ENCODE assay signal across 15 cellular contexts in genomic region chr19:56356944-56357343, GRCh38. TPM values are rescaled to one million over a fixed set of nuclear protein-coding genes. Genes with fewer than 3 reads are reported as not detected.
A peak's percentile ranks its signal among the peaks of the same experiment; 100 is the strongest.
DNase-seq lines count a peak whose midpoint lies in the region; ATAC-seq and TF ChIP-seq lines count a peak whose summit lies in the region.
"Had no signal": no experiment of that assay in that cellular context is flagged by ENCODE, and none has a peak within 500 bp of the region (broad histone marks: within the 10 kb centered on the region; RNA-seq: fewer than 3 reads in every experiment).

No MANE protein-coding gene starts in this region.

- dilution Hi-C loops in mammary epithelial cell (cut with HindIII; ENCODE audit: low sequenced_read_pairs): no loop called here

- CTCF ChIA-PET in mammary epithelial cell (lab: Charles Lee; ENCODE audit: low non-redundant PET): no interaction called here
- CTCF ChIA-PET in MCF 10A (lab: Yijun Ruan, JAX): interaction anchor here (1.0 kb wide), 1 partner anchor 24 kb away, joined by 3 read pairs; no protein-coding TSS in a partner anchor

- no peak overlapping the region for H3K4me2 ChIP-seq in mammary epithelial cell (ENCODE audit: insufficient read depth, low read depth, low read length)
- H3K4me2 ChIP-seq: BLaER1 had no signal

- no peak for ATAC-seq in GM18868 (IDR thresholded peaks at IDR 0.05; ENCODE audit: unreplicated experiment)

- H3K27me3 Mint-ChIP-seq in MCF 10A (ENCODE audit: insufficient read depth, unreplicated experiment): no peaks in the 10 kb centered on the region

- no peaks in the 10 kb centered on the region for H3K36me3 Mint-ChIP-seq in MCF 10A (ENCODE audit: insufficient read depth, unreplicated experiment)
- H3K36me3 Mint-ChIP-seq: CD14-positive monocyte had no signal

- H2AFZ ChIP-seq in mammary epithelial cell (ENCODE audit: low read depth, low read length): no peak overlapping the region

- H3K27ac ChIP-seq in mammary epithelial cell (ENCODE audit: insufficient read depth, low read depth, low read length): no peak overlapping the region
- H3K27ac ChIP-seq: BLaER1 had no signal

- H3K4me1 Mint-ChIP-seq in MCF 10A (ENCODE audit: insufficient read depth, unreplicated experiment): no peaks in the 10 kb centered on the region
- H3K4me1 Mint-ChIP-seq: CD14-positive monocyte; CD4-positive, alpha-beta memory T cell had no signal

- intact Hi-C loops in mammary epithelial cell (cut with micrococcal nuclease) (no loop called here), MCF 10A (cut with micrococcal nuclease) (no loop called here)

- H3K4me3 Mint-ChIP-seq in MCF 10A (ENCODE audit: unreplicated experiment): no peak overlapping the region
- H3K4me3 Mint-ChIP-seq: CD14-positive monocyte; CD4-positive, alpha-beta memory T cell; H9 had no signal

- H3K9ac ChIP-seq in mammary epithelial cell (ENCODE audit: insufficient read depth, low read length): no peak overlapping the region
- no peak overlapping the region for H3K9ac ChIP-seq in adipocyte (ENCODE audit: low read length)
- H3K9ac ChIP-seq: BLaER1 had no signal

- peaks cover 46% of the 10 kb centered on the region for H3K9me3 Mint-ChIP-seq in MCF 10A (ENCODE audit: unreplicated experiment)

- 20% methylated on average over 1 of the region's 2 CpGs for WGBS in mammary epithelial cell (ENCODE audit: low coverage, missing lambda C conversion rate)

- no peaks in the 10 kb centered on the region for H3K79me2 ChIP-seq in mammary epithelial cell (ENCODE audit: insufficient read depth, low read length)

- in situ Hi-C loops in mammary epithelial cell (cut with MboI; ENCODE audit: low sequenced_read_pairs in 2 of 2): no loop called here

- H3K27me3 ChIP-seq in mammary epithelial cell (ENCODE audit: insufficient read depth, low read length): no peaks in the 10 kb centered on the region
- H3K27me3 ChIP-seq in adipocyte (replicated peaks; ENCODE audit: control insufficient read depth, insufficient read depth, low read length): no peaks in the 10 kb centered on the region
- H3K27me3 ChIP-seq: BLaER1 had no signal

- DNase-seq in mammary epithelial cell (peak; percentile 13), MCF 10A (ENCODE audit: unreplicated experiment) (no peak), adipocyte (ENCODE audit: low read depth) (peak; percentile 5), choroid plexus epithelial cell (ENCODE audit: low read depth) (peak; percentile 3), iris pigment epithelial cell (ENCODE audit: low read depth) (peak; percentile 56), NCI-H82 (lab: John Stamatoyannopoulos, UW) (no peak), NOMO-1 (lab: John Stamatoyannopoulos, UW; ENCODE audit: unreplicated experiment in 2 of 2) (no peak)
- DNase-seq: 8988T; CD4-positive, alpha-beta memory T cell; GOT3; H9 had no signal

- BruUV-seq in mammary epithelial cell (replicated peaks; lab: Mats Ljungman, UMichigan) (no TSS peak), MCF 10A (replicated peaks; lab: Mats Ljungman, UMichigan) (no TSS peak)

- H3K36me3 ChIP-seq in mammary epithelial cell (ENCODE audit: insufficient read depth, low read length) (no peaks in the 10 kb centered on the region), adipocyte (ENCODE audit: control insufficient read depth, insufficient read depth, low read length, severe bottlenecking) (no peaks in the 10 kb centered on the region)
- H3K36me3 ChIP-seq: BLaER1 had no signal

- H3K27ac Mint-ChIP-seq in MCF 10A (ENCODE audit: low read depth, unreplicated experiment): no peak overlapping the region
- H3K27ac Mint-ChIP-seq: CD4-positive, alpha-beta memory T cell; H9 had no signal

- H3K4me1 ChIP-seq in mammary epithelial cell (ENCODE audit: insufficient read depth, low read length) (no peaks in the 10 kb centered on the region), adipocyte (ENCODE audit: control insufficient read depth, insufficient read depth, low read length) (no peaks in the 10 kb centered on the region)
- H3K4me1 ChIP-seq: BLaER1 had no signal

- POLR2A ChIA-PET in MCF 10A (lab: Yijun Ruan, JAX): no interaction called here

- H3K9me3 ChIP-seq in mammary epithelial cell (replicated peaks; ENCODE audit: insufficient read depth, low read length) (no peaks in the 10 kb centered on the region), adipocyte (ENCODE audit: control insufficient read depth, low read length) (peaks cover 31% of the 10 kb centered on the region)

- H4K20me1 ChIP-seq in mammary epithelial cell (ENCODE audit: insufficient read depth, low read length): no peaks in the 10 kb centered on the region
- H4K20me1 ChIP-seq: BLaER1 had no signal

- TF ChIP-seq CTCF in mammary epithelial cell (conservative IDR thresholded peaks at IDR 0.05 in 1 of 2, IDR thresholded peaks at IDR 0.05 in 1 of 2; ENCODE audit: extremely low read depth in 1 of 2, insufficient read depth in 1 of 2, low read depth in 1 of 2, low read length in 2 of 2): no peak
- TF ChIP-seq CTCF in MCF 10A (IDR thresholded peaks at IDR 0.05; ENCODE audit: unreplicated experiment): no peak
- TF ChIP-seq CTCF in choroid plexus epithelial cell (conservative IDR thresholded peaks at IDR 0.05; ENCODE audit: low read depth, low read length): no peak

- H3K4me3 ChIP-seq in mammary epithelial cell (replicated peaks in 1 of 3; ENCODE audit: insufficient read depth in 1 of 3, low read depth in 2 of 3, low read length in 3 of 3): no peak overlapping the region
- H3K4me3 ChIP-seq in adipocyte (ENCODE audit: low read length): no peak overlapping the region
- no peak overlapping the region for H3K4me3 ChIP-seq in choroid plexus epithelial cell (ENCODE audit: low read depth, low read length)
- H3K4me3 ChIP-seq: BLaER1 had no signal

RNA-seq across cellular contexts. Expression of gene ZNF582, which starts 36.4 kb away (rescaled TPM):
- total RNA-seq in mammary epithelial cell (1 to 10 TPM; 2.4 to 2.8 TPM), MCF 10A (2022) (not detected in 2 replicates)
- 1.9 TPM for polyA plus RNA-seq in mammary epithelial cell
- not detected for polyA minus RNA-seq in mammary epithelial cell
- total RNA-seq: HT-29 had no signal

RNA-seq across cellular contexts. Expression of gene ZSCAN5A, which starts 42.3 kb away (rescaled TPM):
- 1 to 10 TPM; 5.5 to 7.4 TPM for total RNA-seq in mammary epithelial cell
- 7.9 TPM for polyA plus RNA-seq in mammary epithelial cell
- 31.9 TPM for polyA minus RNA-seq in mammary epithelial cell
- total RNA-seq in MCF 10A (2022): 6.2 and 8.1 TPM in 2 replicates

RNA-seq across cellular contexts. Expression of gene ZNF583, which starts 47.2 kb away (rescaled TPM):
- total RNA-seq in mammary epithelial cell (1 to 10 TPM; 4.7 to 5.5 TPM), MCF 10A (2022) (1.8 and 2.8 TPM in 2 replicates)
- 0.85 TPM for polyA plus RNA-seq in mammary epithelial cell
- polyA minus RNA-seq in mammary epithelial cell: 2.5 TPM
- total RNA-seq: HT-29 had no signal

Comparison
In these comparisons a context has a peak if more than half of its experiments do, and no peak if none do; other contexts are left out.
1. DNase-seq: peak in mammary epithelial cell (single experiment), adipocyte (single experiment), choroid plexus epithelial cell (single experiment) and iris pigment epithelial cell (single experiment); none in MCF 10A (single experiment), NCI-H82 (single experiment) and NOMO-1 (0 of 2).